ENCODE assay signal across 8 cellular contexts in the genomic region with DNA sequence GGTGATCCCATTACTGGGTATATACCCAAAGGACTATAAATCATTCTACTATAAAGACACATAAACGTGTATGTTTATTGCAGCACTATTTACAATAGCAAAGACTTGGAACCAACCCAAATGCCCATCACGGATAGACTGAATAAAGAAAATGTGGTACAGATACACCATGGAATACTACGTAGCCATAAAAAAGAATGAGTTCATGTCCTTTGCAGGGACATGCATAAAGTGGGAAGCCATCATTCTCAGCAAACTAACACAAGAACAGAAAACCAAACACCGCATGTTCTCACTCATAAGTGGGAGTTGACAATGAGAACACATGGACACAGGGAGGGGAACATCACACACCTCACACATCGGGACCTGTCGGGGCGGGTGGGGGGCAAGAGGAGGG. TPM values are rescaled to one million over a fixed set of nuclear protein-coding genes. Genes with fewer than 3 reads are reported as not detected.
DNase-seq lines count a peak whose midpoint lies in the region; ATAC-seq and TF ChIP-seq lines count a peak whose summit lies in the region.
"Not testable (repeated sequence)": the region's sequence is repeated elsewhere in the genome, so short reads cannot be mapped to it uniquely, and the experiment has no call there.
"Had no signal": no experiment of that assay in that cellular context is flagged by ENCODE, and none has a peak within 500 bp of the region (broad histone marks: within the 10 kb centered on the region; RNA-seq: fewer than 3 reads in every experiment).

No MANE protein-coding gene starts in this region.

- not testable (repeated sequence) for H3K9me2 ChIP-seq in PC-9 (ENCODE audit: insufficient read depth)

- H3K9me3 Mint-ChIP-seq in activated CD4-positive, alpha-beta T cell treated with anti-CD3 and anti-CD28 coated beads, Interleukin-2, amount 10 ng/mL, durations not matched to agents 24 days and 14 days; activated T-helper 17 cell treated with anti-CD3 and anti-CD28 coated beads, Interleukin-2, amount 50 U/mL, for 72 hours; chondrocyte (ENCODE audit: low read depth); osteocyte (ENCODE audit: unreplicated experiment): not testable (repeated sequence)

- H3K4me1 Mint-ChIP-seq in activated CD4-positive, alpha-beta T cell treated with anti-CD3 and anti-CD28 coated beads, Interleukin-2, amount 10 ng/mL, durations not matched to agents 24 days and 14 days = peaks cover 12% of the 10 kb centered on the region
- peaks cover 10% of the 10 kb centered on the region for H3K4me1 Mint-ChIP-seq in activated T-helper 17 cell treated with anti-CD3 and anti-CD28 coated beads, Interleukin-2, amount 50 U/mL, for 72 hours
- H3K4me1 Mint-ChIP-seq in chondrocyte (ENCODE audit: low read depth) (peaks cover 34% of the 10 kb centered on the region), osteocyte (ENCODE audit: unreplicated experiment) (peaks cover 42% of the 10 kb centered on the region)

- peak overlapping the region; percentile 86; the same call in 1 of the 2 replicates for H3K9ac ChIP-seq in DND-41 (ENCODE audit: low read depth, low read length)

- POLR2A ChIA-PET in PC-9 (lab: Charles Lee; ENCODE audit: unreplicated experiment) = interaction anchor here (0.6 kb wide), 1 partner anchor 29 kb away, joined by 26 read pairs; no protein-coding TSS in a partner anchor

- H3K27ac ChIP-seq in DND-41 (ENCODE audit: low read length); PC-9; mesodermal cell (ENCODE audit: low read depth, low read length, severe bottlenecking): not testable (repeated sequence)

- intact Hi-C loops in PC-9 (cut with micrococcal nuclease; ENCODE audit: unreplicated experiment) = loop anchor here (2.0 to 10.0 kb wide), 2 partner anchors 41 to 89 kb away; a partner anchor contains a TSS
- intact Hi-C loops in activated CD4-positive, alpha-beta T cell treated with anti-CD3 and anti-CD28 coated beads, Interleukin-2, amount 10 ng/mL, durations not matched to agents 24 days and 14 days (cut with micrococcal nuclease) = not testable (repeated sequence)

- not testable (repeated sequence) for H3F3A ChIP-seq in PC-9 (ENCODE audit: insufficient read depth, low read depth)

- not testable (repeated sequence) for H3K36me3 Mint-ChIP-seq in activated CD4-positive, alpha-beta T cell treated with anti-CD3 and anti-CD28 coated beads, Interleukin-2, amount 10 ng/mL, durations not matched to agents 24 days and 14 days (ENCODE audit: low read depth); activated T-helper 17 cell treated with anti-CD3 and anti-CD28 coated beads, Interleukin-2, amount 50 U/mL, for 72 hours (ENCODE audit: low read depth); chondrocyte (ENCODE audit: low read depth); osteocyte (ENCODE audit: unreplicated experiment)

- H3K9me3 ChIP-seq in DND-41 (ENCODE audit: insufficient read depth, low read length, severe bottlenecking); PC-9 (ENCODE audit: insufficient read depth, low read depth); mesodermal cell (ENCODE audit: control insufficient read depth, low read length): not testable (repeated sequence)

- not testable (repeated sequence) for ATAC-seq in DND-41 (ENCODE audit: insufficient read depth, low read depth); activated T-helper 17 cell treated with anti-CD3 and anti-CD28 coated beads, Interleukin-2, amount 50 U/mL, for 72 hours (replicated peaks)

- WGBS in mesodermal cell (ENCODE audit: insufficient coverage in 2 of 2), 2 experiments = 86 to 90% methylated on average over 2 to 3 of the region's 7 CpGs

- H3K4me1 ChIP-seq in DND-41 (ENCODE audit: insufficient read depth, low read length) (peaks cover 34% of the 10 kb centered on the region), PC-9 (replicated peaks; ENCODE audit: insufficient read depth) (peaks cover 11% of the 10 kb centered on the region; the same call in 1 of the 2 replicates)
- H3K4me1 ChIP-seq in mesodermal cell (ENCODE audit: control insufficient read depth, insufficient read depth, low read length, poor library complexity, severe bottlenecking) = not testable (repeated sequence)

- H4K20me1 ChIP-seq in DND-41 (ENCODE audit: insufficient read depth, low read length); PC-9 (ENCODE audit: insufficient read depth): not testable (repeated sequence)

- peak overlapping the region; percentile 11 for H3K27ac Mint-ChIP-seq in activated CD4-positive, alpha-beta T cell treated with anti-CD3 and anti-CD28 coated beads, Interleukin-2, amount 10 ng/mL, durations not matched to agents 24 days and 14 days
- not testable (repeated sequence) for H3K27ac Mint-ChIP-seq in activated T-helper 17 cell treated with anti-CD3 and anti-CD28 coated beads, Interleukin-2, amount 50 U/mL, for 72 hours; chondrocyte (ENCODE audit: unreplicated experiment)
- H3K27ac Mint-ChIP-seq in osteocyte (ENCODE audit: unreplicated experiment) = peak overlapping the region; percentile 34

- H3K36me3 ChIP-seq in DND-41 (ENCODE audit: insufficient read depth, low read length) (peaks cover 19% of the 10 kb centered on the region), mesodermal cell (ENCODE audit: control insufficient read depth, insufficient read depth, low read length) (peaks cover 28% of the 10 kb centered on the region)
- not testable (repeated sequence) for H3K36me3 ChIP-seq in PC-9 (ENCODE audit: low read depth)

- H2AFZ ChIP-seq in DND-41 (ENCODE audit: low read depth, low read length); PC-9: not testable (repeated sequence)

- TF ChIP-seq CTCF in DND-41 (IDR thresholded peaks at IDR 0.05; ENCODE audit: borderline replicate concordance, extremely low read depth, low read length, poor library complexity, severe bottlenecking); PC-9 (conservative IDR thresholded peaks at IDR 0.05); chondrocyte (IDR thresholded peaks at IDR 0.05); osteocyte (IDR thresholded peaks at IDR 0.05): not testable (repeated sequence)

- H3K4me2 ChIP-seq in DND-41 (ENCODE audit: insufficient read depth, low read length) (peak overlapping the region; percentile 76), PC-9 (peak overlapping the region; percentile 75)

- H3K4me3 Mint-ChIP-seq in activated CD4-positive, alpha-beta T cell treated with anti-CD3 and anti-CD28 coated beads, Interleukin-2, amount 10 ng/mL, durations not matched to agents 24 days and 14 days = peak overlapping the region; percentile 71
- H3K4me3 Mint-ChIP-seq in activated T-helper 17 cell treated with anti-CD3 and anti-CD28 coated beads, Interleukin-2, amount 50 U/mL, for 72 hours = peak overlapping the region; percentile 90
- peak overlapping the region; percentile 81 for H3K4me3 Mint-ChIP-seq in chondrocyte (ENCODE audit: unreplicated experiment)
- peak overlapping the region; percentile 88 for H3K4me3 Mint-ChIP-seq in osteocyte (ENCODE audit: unreplicated experiment)

- H3K79me2 ChIP-seq in DND-41 (ENCODE audit: insufficient read depth, low read length) (peaks cover 63% of the 10 kb centered on the region), PC-9 (ENCODE audit: low read depth) (peaks cover 38% of the 10 kb centered on the region)

- not testable (repeated sequence) for DNase-seq in DND-41; PC-9; activated CD4-positive, alpha-beta T cell treated with anti-CD3 and anti-CD28 coated beads, Interleukin-2, amount 10 ng/mL, durations not matched to agents 24 days and 14 days; chondrocyte (ENCODE audit: low spot score); osteocyte (ENCODE audit: extremely low spot score, unreplicated experiment)

- peaks cover 11% of the 10 kb centered on the region for H3K27me3 Mint-ChIP-seq in activated CD4-positive, alpha-beta T cell treated with anti-CD3 and anti-CD28 coated beads, Interleukin-2, amount 10 ng/mL, durations not matched to agents 24 days and 14 days
- H3K27me3 Mint-ChIP-seq in activated T-helper 17 cell treated with anti-CD3 and anti-CD28 coated beads, Interleukin-2, amount 50 U/mL, for 72 hours; chondrocyte (ENCODE audit: low read depth); osteocyte (ENCODE audit: unreplicated experiment): not testable (repeated sequence)

- CTCF ChIA-PET in PC-9 (lab: Charles Lee) = interaction anchor here (0.6 kb wide), 1 partner anchor 157 kb away, joined by 3 read pairs; no protein-coding TSS in a partner anchor

- not testable (repeated sequence) for BruUV-seq in PC-9 (replicated peaks; lab: Mats Ljungman, UMichigan)

- not testable (repeated sequence) for H3K27me3 ChIP-seq in DND-41 (ENCODE audit: insufficient read depth, low read length, poor library complexity); PC-9 (ENCODE audit: insufficient read depth, low read depth)

- H3K4me3 ChIP-seq in DND-41 (ENCODE audit: low read depth in 1 of 2, low read length in 2 of 2) = peak overlapping the region in 1 of 2 experiments; percentile 75; a peak in 3 of 4 replicates
- not testable (repeated sequence) for H3K4me3 ChIP-seq in PC-9
- H3K4me3 ChIP-seq in mesodermal cell (ENCODE audit: extremely low read depth, insufficient read depth, low read length, poor library complexity, severe bottlenecking) = peak overlapping the region; percentile 70

RNA-seq across cellular contexts. Expression of a gene that starts 1.7 kb away (rescaled TPM):
- total RNA-seq in PC-9 (2021) (19.6 and 39.9 TPM in 2 replicates), chondrocyte (10.6 to 12.3 TPM (median 10.7 TPM) in 3 replicates), osteocyte (20.4 and 20.8 TPM in 2 replicates)
- 3.0 and 3.5 TPM in 2 replicates for total RNA-seq in activated CD4-positive, alpha-beta T cell treated with anti-CD3 and anti-CD28 coated beads, Interleukin-2, amount 10 ng/mL, durations not matched to agents 24 days and 14 days
- total RNA-seq in activated T-helper 17 cell treated with anti-CD3 and anti-CD28 coated beads, Interleukin-2, amount 50 U/mL, for 72 hours = 1 to 10 TPM; 1.7 to 4.6 TPM
- 36.2 TPM for polyA plus RNA-seq in mesodermal cell (2013, experiment 1 of 2)
- 36.7 TPM for polyA plus RNA-seq in mesodermal cell (2013, experiment 2 of 2)
- total RNA-seq: HT-29 had no signal

RNA-seq across cellular contexts. Expression of a gene that starts 40.2 kb away (rescaled TPM):
- 5.6 and 7.5 TPM in 2 replicates for total RNA-seq in PC-9 (2021)
- 10.0 TPM in 2 replicates for total RNA-seq in activated CD4-positive, alpha-beta T cell treated with anti-CD3 and anti-CD28 coated beads, Interleukin-2, amount 10 ng/mL, durations not matched to agents 24 days and 14 days
- total RNA-seq in activated T-helper 17 cell treated with anti-CD3 and anti-CD28 coated beads, Interleukin-2, amount 50 U/mL, for 72 hours = 1 to 10 TPM; 7.1 to 9.4 TPM
- total RNA-seq in chondrocyte = 6.8 to 7.8 TPM (median 7.6 TPM) in 3 replicates
- 5.9 TPM for polyA plus RNA-seq in mesodermal cell (2013, experiment 1 of 2)
- polyA plus RNA-seq in mesodermal cell (2013, experiment 2 of 2) = 5.4 TPM
- total RNA-seq in osteocyte = 6.0 and 6.6 TPM in 2 replicates
